In genomic region chr6:37974943-37975342, GRCh38 we compare ENCODE assay signal across 36 cellular contexts.
"Had no signal": no experiment of that assay in that cellular context is flagged by ENCODE, and none has a peak within 500 bp of the region (broad histone marks: within the 10 kb centered on the region; RNA-seq: fewer than 3 reads in every experiment).

No MANE protein-coding gene starts in this region.

- DNase-seq: activated B cell treated with CpG ODN at 0.5 μM for 24 hours; activated CD4-positive, alpha-beta memory T cell treated with anti-CD3 and anti-CD28 coated beads, Interleukin-2, amount 10 ng/mL, durations not matched to agents 7 days and 5 days; activated CD4-positive, alpha-beta T cell treated with anti-CD3 and anti-CD28 coated beads for 4 hours; activated CD4-positive, CD25-positive, alpha-beta regulatory T cell treated with anti-CD3 and anti-CD28 coated beads, Interleukin-2, amount 50 U/mL, for 72 hours; activated CD8-positive, alpha-beta memory T cell treated with anti-CD3 and anti-CD28 coated beads for 24 hours; activated CD8-positive, alpha-beta memory T cell treated with anti-CD3 and anti-CD28 coated beads, Interleukin-2, amount 10 ng/mL, durations not matched to agents 7 days and 5 days; activated gamma-delta T cell; activated naive CD4-positive, alpha-beta T cell treated with Interleukin-2 at 50 U/mL for 16 hours; activated naive CD8-positive, alpha-beta T cell treated with anti-CD3 and anti-CD28 coated beads, Interleukin-2, amount 10 ng/mL, durations not matched to agents 7 days and 5 days; activated T-cell treated with anti-CD3 and anti-CD28 coated beads, Interleukin-2, amount 50 U/mL, for 1 hour; activated T-cell treated with anti-CD3 and anti-CD28 coated beads, Interleukin-2, amount 50 U/mL, for 72 hours; adrenal gland; body of pancreas; cerebellar nuclear complex; Karpas-422; NCI-H1105; NCI-H1417 treated with DMSO at 0.1 percent for 48 hours; NCI-H1930; NCI-H2107; NCI-H2171; NCI-H510A; NCI-H526; NCI-H748 treated with DMSO at 0.1 percent for 48 hours; NK-92 treated with Interleukin-12 subunit alpha and Interleukin-12 subunit beta, amount 100 ng/mL, for 24 hours; PC-9; SIG-M5; SW 1271; T-helper 1 cell; T-helper 2 cell; T-helper 9 cell had no signal

- FAIRE-seq: astrocyte had no signal

- H3K36me3 ChIP-seq: adrenal gland, breast epithelium had no signal

- ATAC-seq: activated CD8-positive, alpha-beta memory T cell treated with anti-CD3 and anti-CD28 coated beads, Interleukin-2, amount 10 ng/mL, durations not matched to agents 7 days and 5 days; activated T-cell treated with anti-CD3 and anti-CD28 coated beads, Interleukin-2, amount 50 U/mL, for 72 hours; activated T-helper 17 cell treated with anti-CD3 and anti-CD28 coated beads, Interleukin-2, amount 50 U/mL, for 72 hours; body of pancreas; Right ventricle myocardium inferior had no signal

- H3K27ac ChIP-seq: adrenal gland, body of pancreas, breast epithelium, PC-9, RWPE1, VCaP had no signal

- H3K27me3 ChIP-seq: adrenal gland, body of pancreas, breast epithelium had no signal

- H2AFZ ChIP-seq: PC-9 had no signal

- H3K4me2 ChIP-seq: PC-9 had no signal

- H3K4me3 ChIP-seq: adrenal gland, body of pancreas, breast epithelium, PC-9 had no signal

- H3K4me1 ChIP-seq: breast epithelium had no signal
